ENCODE assay signal across 1 cellular context in the genomic region with DNA sequence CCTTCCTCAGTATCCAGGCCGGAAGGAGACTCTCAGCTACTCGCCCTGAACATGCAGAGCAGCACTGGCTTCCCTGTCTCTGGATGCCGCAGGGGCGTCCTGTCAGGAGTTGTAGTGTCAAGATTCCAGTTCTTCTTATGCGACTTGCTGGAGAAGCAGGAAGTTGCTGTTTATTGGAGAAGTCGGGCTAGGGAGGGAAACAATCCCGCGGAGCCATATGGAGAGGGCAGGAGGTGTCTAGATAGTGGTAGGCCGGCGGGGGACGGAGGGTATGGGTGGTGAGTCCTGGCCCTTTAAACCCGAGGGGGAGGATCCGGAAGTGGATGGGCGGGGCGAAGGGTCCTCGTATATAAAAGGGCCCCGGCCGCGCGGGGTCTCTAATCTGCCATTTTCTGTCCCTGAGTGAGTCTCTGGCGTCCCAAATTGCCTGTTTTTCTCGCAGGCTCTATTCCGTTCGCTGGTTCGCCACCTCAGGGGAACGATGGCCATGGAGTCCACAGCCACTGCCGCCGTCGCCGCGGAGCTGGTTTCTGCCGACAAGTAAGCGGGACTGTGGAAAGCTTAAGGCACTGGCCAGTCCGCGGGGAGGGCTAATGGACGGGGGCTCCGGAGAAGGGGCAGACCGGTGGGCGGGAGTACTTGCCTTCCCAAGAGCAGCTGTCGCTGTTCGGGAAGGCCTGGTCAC.
A peak's percentile ranks its signal among the peaks of the same experiment; 100 is the strongest.
TF ChIP-seq lines count a peak whose summit lies in the region.

A gene with protein sequence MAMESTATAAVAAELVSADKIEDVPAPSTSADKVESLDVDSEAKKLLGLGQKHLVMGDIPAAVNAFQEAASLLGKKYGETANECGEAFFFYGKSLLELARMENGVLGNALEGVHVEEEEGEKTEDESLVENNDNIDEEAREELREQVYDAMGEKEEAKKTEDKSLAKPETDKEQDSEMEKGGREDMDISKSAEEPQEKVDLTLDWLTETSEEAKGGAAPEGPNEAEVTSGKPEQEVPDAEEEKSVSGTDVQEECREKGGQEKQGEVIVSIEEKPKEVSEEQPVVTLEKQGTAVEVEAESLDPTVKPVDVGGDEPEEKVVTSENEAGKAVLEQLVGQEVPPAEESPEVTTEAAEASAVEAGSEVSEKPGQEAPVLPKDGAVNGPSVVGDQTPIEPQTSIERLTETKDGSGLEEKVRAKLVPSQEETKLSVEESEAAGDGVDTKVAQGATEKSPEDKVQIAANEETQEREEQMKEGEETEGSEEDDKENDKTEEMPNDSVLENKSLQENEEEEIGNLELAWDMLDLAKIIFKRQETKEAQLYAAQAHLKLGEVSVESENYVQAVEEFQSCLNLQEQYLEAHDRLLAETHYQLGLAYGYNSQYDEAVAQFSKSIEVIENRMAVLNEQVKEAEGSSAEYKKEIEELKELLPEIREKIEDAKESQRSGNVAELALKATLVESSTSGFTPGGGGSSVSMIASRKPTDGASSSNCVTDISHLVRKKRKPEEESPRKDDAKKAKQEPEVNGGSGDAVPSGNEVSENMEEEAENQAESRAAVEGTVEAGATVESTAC (plus strand): TSS at position 376 of the 685 bp plus-strand sequence. CDS start 106 bp downstream, at position 482.

TF ChIP-seq in HEK293, 187 proteins besides CTCF, POLR2A, EP300 and RAD21 (continued from another document and continues in another):
- TF ChIP-seq ZNF398 (tag by site-specific recombination; IDR thresholded peaks at IDR 0.05) (no peak), ZNF24 (tag by site-specific recombination; IDR thresholded peaks at IDR 0.05) (no peak; the same call in none of the 2 replicates), ZNF501 (tag by site-specific recombination; IDR thresholded peaks at IDR 0.05) (peak; percentile 97), ZNF23 (tag by site-specific recombination; IDR thresholded peaks at IDR 0.05; ENCODE audit: borderline replicate concordance) (no peak), ZNF391 (tag by site-specific recombination; IDR thresholded peaks at IDR 0.05; ENCODE audit: borderline replicate concordance, low read depth) (peak; percentile 64; the same call in 1 of the 2 replicates), ZNF248 (tag by site-specific recombination; IDR thresholded peaks at IDR 0.05) (no peak), ZNF223 (tag by site-specific recombination; IDR thresholded peaks at IDR 0.05) (no peak), ZFHX2 (tag by site-specific recombination; conservative IDR thresholded peaks at IDR 0.05) (peak; percentile 46; the same call in 1 of the 2 replicates), ZNF610 (tag by site-specific recombination; IDR thresholded peaks at IDR 0.05; ENCODE audit: borderline replicate concordance) (peak; percentile 54), MYNN (tag by site-specific recombination; IDR thresholded peaks at IDR 0.05; ENCODE audit: borderline replicate concordance) (peak; percentile 40; the same call in 1 of the 2 replicates), ZNF140 (tag by site-specific recombination; IDR thresholded peaks at IDR 0.05) (no peak), ZNF660 (tag by site-specific recombination; IDR thresholded peaks at IDR 0.05) (peak; percentile 32), KLF17 (tag by site-specific recombination; IDR thresholded peaks at IDR 0.05) (0 out of 2 replicates have a peak, but pooled peaks have one; percentile 56), ZNF155 (tag by site-specific recombination; IDR thresholded peaks at IDR 0.05) (no peak), ZNF624 (tag by site-specific recombination; IDR thresholded peaks at IDR 0.05) (no peak), ZSCAN18 (tag by site-specific recombination; IDR thresholded peaks at IDR 0.05) (peak; percentile 87; the same call in 1 of the 2 replicates), ZFP37 (tag by site-specific recombination; IDR thresholded peaks at IDR 0.05) (peak; percentile 71; the same call in 1 of the 2 replicates), ZBTB7A (tag by site-specific recombination; IDR thresholded peaks at IDR 0.05; ENCODE audit: low read depth) (0 out of 2 replicates have a peak, but pooled peaks have one; percentile 85), ZSCAN23 (tag by site-specific recombination; IDR thresholded peaks at IDR 0.05) (no peak), ZNF549 (tag by site-specific recombination; IDR thresholded peaks at IDR 0.05) (no peak), ZNF792 (tag by site-specific recombination; IDR thresholded peaks at IDR 0.05) (no peak), GLIS1 (tag by site-specific recombination; IDR thresholded peaks at IDR 0.05) (peak; percentile 31), FEZF1 (tag by site-specific recombination; IDR thresholded peaks at IDR 0.05) (no peak), PRDM1 (tag by site-specific recombination; IDR thresholded peaks at IDR 0.05) (no peak), ZNF311 (tag by site-specific recombination; IDR thresholded peaks at IDR 0.05; ENCODE audit: borderline replicate concordance) (no peak), ZNF558 (tag by site-specific recombination; IDR thresholded peaks at IDR 0.05) (no peak), PATZ1 (tag by site-specific recombination; IDR thresholded peaks at IDR 0.05) (peak; percentile 98), WT1 (tag by site-specific recombination; IDR thresholded peaks at IDR 0.05) (peak; percentile 44; the same call in 1 of the 2 replicates), ZNF560 (tag by site-specific recombination; IDR thresholded peaks at IDR 0.05; ENCODE audit: borderline replicate concordance) (no peak), YY2 (tag by site-specific recombination; IDR thresholded peaks at IDR 0.05) (peak; percentile 86), ZNF76 (tag by site-specific recombination; IDR thresholded peaks at IDR 0.05; ENCODE audit: borderline replicate concordance, low read depth) (peak; percentile 56; the same call in 1 of the 2 replicates), ZNF341 (tag by site-specific recombination; IDR thresholded peaks at IDR 0.05; ENCODE audit: low read depth) (peak; percentile 53), ZNF416 (tag by site-specific recombination; IDR thresholded peaks at IDR 0.05) (no peak)
- TF ChIP-seq, protein P1, sequence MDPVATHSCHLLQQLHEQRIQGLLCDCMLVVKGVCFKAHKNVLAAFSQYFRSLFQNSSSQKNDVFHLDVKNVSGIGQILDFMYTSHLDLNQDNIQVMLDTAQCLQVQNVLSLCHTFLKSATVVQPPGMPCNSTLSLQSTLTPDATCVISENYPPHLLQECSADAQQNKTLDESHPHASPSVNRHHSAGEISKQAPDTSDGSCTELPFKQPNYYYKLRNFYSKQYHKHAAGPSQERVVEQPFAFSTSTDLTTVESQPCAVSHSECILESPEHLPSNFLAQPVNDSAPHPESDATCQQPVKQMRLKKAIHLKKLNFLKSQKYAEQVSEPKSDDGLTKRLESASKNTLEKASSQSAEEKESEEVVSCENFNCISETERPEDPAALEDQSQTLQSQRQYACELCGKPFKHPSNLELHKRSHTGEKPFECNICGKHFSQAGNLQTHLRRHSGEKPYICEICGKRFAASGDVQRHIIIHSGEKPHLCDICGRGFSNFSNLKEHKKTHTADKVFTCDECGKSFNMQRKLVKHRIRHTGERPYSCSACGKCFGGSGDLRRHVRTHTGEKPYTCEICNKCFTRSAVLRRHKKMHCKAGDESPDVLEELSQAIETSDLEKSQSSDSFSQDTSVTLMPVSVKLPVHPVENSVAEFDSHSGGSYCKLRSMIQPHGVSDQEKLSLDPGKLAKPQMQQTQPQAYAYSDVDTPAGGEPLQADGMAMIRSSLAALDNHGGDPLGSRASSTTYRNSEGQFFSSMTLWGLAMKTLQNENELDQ (tag by site-specific recombination; IDR thresholded peaks at IDR 0.05; ENCODE audit: low read depth) = no peak
- TF ChIP-seq, protein P2, sequence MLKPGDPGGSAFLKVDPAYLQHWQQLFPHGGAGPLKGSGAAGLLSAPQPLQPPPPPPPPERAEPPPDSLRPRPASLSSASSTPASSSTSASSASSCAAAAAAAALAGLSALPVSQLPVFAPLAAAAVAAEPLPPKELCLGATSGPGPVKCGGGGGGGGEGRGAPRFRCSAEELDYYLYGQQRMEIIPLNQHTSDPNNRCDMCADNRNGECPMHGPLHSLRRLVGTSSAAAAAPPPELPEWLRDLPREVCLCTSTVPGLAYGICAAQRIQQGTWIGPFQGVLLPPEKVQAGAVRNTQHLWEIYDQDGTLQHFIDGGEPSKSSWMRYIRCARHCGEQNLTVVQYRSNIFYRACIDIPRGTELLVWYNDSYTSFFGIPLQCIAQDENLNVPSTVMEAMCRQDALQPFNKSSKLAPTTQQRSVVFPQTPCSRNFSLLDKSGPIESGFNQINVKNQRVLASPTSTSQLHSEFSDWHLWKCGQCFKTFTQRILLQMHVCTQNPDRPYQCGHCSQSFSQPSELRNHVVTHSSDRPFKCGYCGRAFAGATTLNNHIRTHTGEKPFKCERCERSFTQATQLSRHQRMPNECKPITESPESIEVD (tag by site-specific recombination; IDR thresholded peaks at IDR 0.05) = no peak
- TF ChIP-seq, protein P3, sequence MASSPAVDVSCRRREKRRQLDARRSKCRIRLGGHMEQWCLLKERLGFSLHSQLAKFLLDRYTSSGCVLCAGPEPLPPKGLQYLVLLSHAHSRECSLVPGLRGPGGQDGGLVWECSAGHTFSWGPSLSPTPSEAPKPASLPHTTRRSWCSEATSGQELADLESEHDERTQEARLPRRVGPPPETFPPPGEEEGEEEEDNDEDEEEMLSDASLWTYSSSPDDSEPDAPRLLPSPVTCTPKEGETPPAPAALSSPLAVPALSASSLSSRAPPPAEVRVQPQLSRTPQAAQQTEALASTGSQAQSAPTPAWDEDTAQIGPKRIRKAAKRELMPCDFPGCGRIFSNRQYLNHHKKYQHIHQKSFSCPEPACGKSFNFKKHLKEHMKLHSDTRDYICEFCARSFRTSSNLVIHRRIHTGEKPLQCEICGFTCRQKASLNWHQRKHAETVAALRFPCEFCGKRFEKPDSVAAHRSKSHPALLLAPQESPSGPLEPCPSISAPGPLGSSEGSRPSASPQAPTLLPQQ (tag by site-specific recombination; IDR thresholded peaks at IDR 0.05) = peak; percentile 61; the same call in 1 of the 2 replicates
- TF ChIP-seq, protein P4, sequence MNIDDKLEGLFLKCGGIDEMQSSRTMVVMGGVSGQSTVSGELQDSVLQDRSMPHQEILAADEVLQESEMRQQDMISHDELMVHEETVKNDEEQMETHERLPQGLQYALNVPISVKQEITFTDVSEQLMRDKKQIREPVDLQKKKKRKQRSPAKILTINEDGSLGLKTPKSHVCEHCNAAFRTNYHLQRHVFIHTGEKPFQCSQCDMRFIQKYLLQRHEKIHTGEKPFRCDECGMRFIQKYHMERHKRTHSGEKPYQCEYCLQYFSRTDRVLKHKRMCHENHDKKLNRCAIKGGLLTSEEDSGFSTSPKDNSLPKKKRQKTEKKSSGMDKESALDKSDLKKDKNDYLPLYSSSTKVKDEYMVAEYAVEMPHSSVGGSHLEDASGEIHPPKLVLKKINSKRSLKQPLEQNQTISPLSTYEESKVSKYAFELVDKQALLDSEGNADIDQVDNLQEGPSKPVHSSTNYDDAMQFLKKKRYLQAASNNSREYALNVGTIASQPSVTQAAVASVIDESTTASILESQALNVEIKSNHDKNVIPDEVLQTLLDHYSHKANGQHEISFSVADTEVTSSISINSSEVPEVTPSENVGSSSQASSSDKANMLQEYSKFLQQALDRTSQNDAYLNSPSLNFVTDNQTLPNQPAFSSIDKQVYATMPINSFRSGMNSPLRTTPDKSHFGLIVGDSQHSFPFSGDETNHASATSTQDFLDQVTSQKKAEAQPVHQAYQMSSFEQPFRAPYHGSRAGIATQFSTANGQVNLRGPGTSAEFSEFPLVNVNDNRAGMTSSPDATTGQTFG (tag by site-specific recombination; IDR thresholded peaks at IDR 0.05; ENCODE audit: borderline replicate concordance) = no peak; the same call in 1 of the 2 replicates
